ENCODE assay signal across 9 cellular contexts in the genomic region with DNA sequence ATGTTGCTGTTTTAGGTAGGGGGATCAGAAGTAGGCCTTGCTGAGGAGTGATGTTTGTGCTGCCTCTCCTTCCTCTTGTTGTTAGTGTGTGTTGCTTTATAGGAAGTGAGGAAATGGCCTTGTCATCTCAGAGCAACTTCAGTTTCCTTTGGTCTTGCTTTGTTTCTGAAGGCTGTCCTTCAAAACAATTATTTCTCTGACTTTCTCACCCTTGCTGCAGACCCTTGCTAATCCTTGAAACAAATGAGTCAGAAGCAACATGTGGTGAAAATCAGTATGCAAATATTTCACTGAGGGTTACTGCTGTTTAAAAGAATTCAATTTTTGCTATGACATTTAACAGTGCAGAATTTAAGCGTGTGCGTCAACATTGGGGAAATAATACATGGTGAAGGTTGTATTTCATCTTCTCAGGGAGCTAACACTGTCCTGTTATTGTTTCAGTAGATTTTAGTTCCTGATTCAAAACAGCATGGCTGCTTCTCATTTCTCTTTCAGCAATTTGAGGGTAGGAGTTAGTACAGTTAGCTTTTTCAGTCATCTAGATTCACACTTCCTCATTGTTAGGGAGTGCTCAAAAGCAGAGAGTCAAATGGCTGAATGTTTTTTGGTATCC. TPM values are rescaled to one million over a fixed set of nuclear protein-coding genes. Genes with fewer than 3 reads are reported as not detected.
DNase-seq lines count a peak whose midpoint lies in the region; ATAC-seq and TF ChIP-seq lines count a peak whose summit lies in the region.
"Had no signal": no experiment of that assay in that cellular context is flagged by ENCODE, and none has a peak within 500 bp of the region (broad histone marks: within the 10 kb centered on the region; RNA-seq: fewer than 3 reads in every experiment).

No MANE protein-coding gene starts in this region.

- H4K8ac ChIP-seq in mesenchymal stem cell (ENCODE audit: low read length): no peak overlapping the region

- no peak for DNase-seq in activated T-cell treated with anti-CD3 and anti-CD28 coated beads, Interleukin-2, amount 50 U/mL, for 4 hours
- DNase-seq in activated T-cell treated with anti-CD3 and anti-CD28 coated beads for 4 hours: no peak
- DNase-seq in mesenchymal stem cell: peak; percentile 29
- DNase-seq in HPDE6-E6E7 (ENCODE audit: extremely low spot score): no peak
- no peak for DNase-seq in NCI-H2029 (lab: John Stamatoyannopoulos, UW)
- DNase-seq in DMS79 treated with DMSO at 0.1 percent for 48 hours (lab: John Stamatoyannopoulos, UW): no peak

- H3K4me1 Mint-ChIP-seq in activated T-cell treated with anti-CD3 and anti-CD28 coated beads, Interleukin-2, amount 50 U/mL, for 4 hours (ENCODE audit: low read depth): peaks cover 11% of the 10 kb centered on the region

- H3K9me3 Mint-ChIP-seq in activated T-cell treated with anti-CD3 and anti-CD28 coated beads, Interleukin-2, amount 50 U/mL, for 4 hours: no peaks in the 10 kb centered on the region

- H3K27me3 ChIP-seq in SU-DHL-6 (ENCODE audit: low read length) (no peaks in the 10 kb centered on the region), mesenchymal stem cell (ENCODE audit: control insufficient read depth in 1 of 2, insufficient read depth in 1 of 2, low read length in 2 of 2) (no peaks in the 10 kb centered on the region)

- H3K9ac ChIP-seq in SU-DHL-6 (ENCODE audit: low read length): peak overlapping the region; percentile 13
- no peak overlapping the region for H3K9ac ChIP-seq in mesenchymal stem cell (ENCODE audit: low read length)

- no peak overlapping the region for H2BK12ac ChIP-seq in mesenchymal stem cell (ENCODE audit: low read length in 2 of 2)

- 70% methylated on average over 2 of the region's 2 CpGs for WGBS in mesenchymal stem cell

- peaks cover 13% of the 10 kb centered on the region; the same call in 1 of the 2 replicates for H3F3A ChIP-seq in SU-DHL-6 (ENCODE audit: insufficient read depth)

- no peak overlapping the region for H3K23ac ChIP-seq in mesenchymal stem cell (ENCODE audit: low read length in 2 of 2)

- peaks cover 9% of the 10 kb centered on the region for H3K79me1 ChIP-seq in mesenchymal stem cell (replicated peaks; ENCODE audit: low read length, poor library complexity, severe bottlenecking)

- H3K4me2 ChIP-seq in SU-DHL-6 (ENCODE audit: low read depth, low read length, poor library complexity, severe bottlenecking) (peak overlapping the region; percentile 40), mesenchymal stem cell (ENCODE audit: low read length, poor library complexity, severe bottlenecking) (no peak overlapping the region)

- peak; percentile 66 to 69 for ATAC-seq in activated T-cell treated with anti-CD3 and anti-CD28 coated beads, Interleukin-2, amount 50 U/mL, for 4 hours
- ATAC-seq in HG03039 (IDR thresholded peaks at IDR 0.05; ENCODE audit: unreplicated experiment): peak; percentile 90

- H3K36me3 ChIP-seq in SU-DHL-6 (ENCODE audit: low read length) (peaks cover 12% of the 10 kb centered on the region), mesenchymal stem cell (ENCODE audit: control insufficient read depth in 1 of 2, insufficient read depth in 2 of 2, low read depth in 1 of 2, low read length in 2 of 2) (no peaks in the 10 kb centered on the region)

- no peak overlapping the region for H4K91ac ChIP-seq in mesenchymal stem cell (ENCODE audit: low read length)

- H2AFZ ChIP-seq in SU-DHL-6 (ENCODE audit: low read depth, low read length, severe bottlenecking) (peak overlapping the region; percentile 66), mesenchymal stem cell (ENCODE audit: low read depth, low read length) (peak overlapping the region; percentile 43)

- no peak overlapping the region for H3K4me3 Mint-ChIP-seq in activated T-cell treated with anti-CD3 and anti-CD28 coated beads, Interleukin-2, amount 50 U/mL, for 4 hours

- no peak for TF ChIP-seq CTCF in SU-DHL-6 (IDR thresholded peaks at IDR 0.05; ENCODE audit: insufficient read depth, low read length, poor library complexity, severe bottlenecking)

- H2BK15ac ChIP-seq in mesenchymal stem cell (ENCODE audit: low read depth, poor library complexity, severe bottlenecking): no peak overlapping the region

- peak overlapping the region; percentile 59 for H3K27ac ChIP-seq in SU-DHL-6 (ENCODE audit: low read depth, low read length)
- peak overlapping the region; percentile 63 for H3K27ac ChIP-seq in mesenchymal stem cell (ENCODE audit: low read length, poor library complexity, severe bottlenecking)
- H3K27ac ChIP-seq: C4-2B had no signal

- H3K14ac ChIP-seq in mesenchymal stem cell (ENCODE audit: low read length in 2 of 2): no peak overlapping the region

- H3K4me3 ChIP-seq in SU-DHL-6 (ENCODE audit: insufficient read depth, low read length, poor library complexity, severe bottlenecking) (no peak overlapping the region), mesenchymal stem cell (ENCODE audit: insufficient read depth in 1 of 2, low read depth in 1 of 2, low read length in 2 of 2) (no peak overlapping the region)

- peaks cover 3% of the 10 kb centered on the region for H3K4me1 ChIP-seq in mesenchymal stem cell (ENCODE audit: control insufficient read depth, insufficient read depth, low read depth, low read length)

- no peak overlapping the region for H2BK120ac ChIP-seq in mesenchymal stem cell (ENCODE audit: low read depth, low read length)

- no peak overlapping the region for H2AK5ac ChIP-seq in mesenchymal stem cell (ENCODE audit: low read length, severe bottlenecking)

- no peak overlapping the region for H3K4ac ChIP-seq in mesenchymal stem cell (ENCODE audit: low read depth in 1 of 2, low read length in 2 of 2)

- H3K9me3 ChIP-seq in SU-DHL-6 (ENCODE audit: insufficient read depth, low read length) (no peaks in the 10 kb centered on the region), mesenchymal stem cell (ENCODE audit: control insufficient read depth, low read length) (no peaks in the 10 kb centered on the region)

- H2BK5ac ChIP-seq in mesenchymal stem cell (ENCODE audit: low read depth, low read length, poor library complexity, severe bottlenecking): no peak overlapping the region

- no peaks in the 10 kb centered on the region for H3K27me3 Mint-ChIP-seq in activated T-cell treated with anti-CD3 and anti-CD28 coated beads, Interleukin-2, amount 50 U/mL, for 4 hours (ENCODE audit: low read depth)

- peaks cover 13% of the 10 kb centered on the region; the same call in 1 of the 2 replicates for H3K79me2 ChIP-seq in SU-DHL-6 (ENCODE audit: insufficient read depth, low read length)

- H3K9me2 ChIP-seq in SU-DHL-6 (replicated peaks; ENCODE audit: insufficient read depth, low read length): no peaks in the 10 kb centered on the region

- no peaks in the 10 kb centered on the region for H4K20me1 ChIP-seq in SU-DHL-6 (ENCODE audit: low read depth, low read length)

- peaks cover 13% of the 10 kb centered on the region for H3K36me3 Mint-ChIP-seq in activated T-cell treated with anti-CD3 and anti-CD28 coated beads, Interleukin-2, amount 50 U/mL, for 4 hours (ENCODE audit: insufficient read depth)

- H3K18ac ChIP-seq in mesenchymal stem cell (ENCODE audit: low read depth in 1 of 2, low read length in 2 of 2): no peak overlapping the region

RNA-seq across cellular contexts. Expression of gene RNF144B, which starts 13.8 kb away (rescaled TPM):
- 1 to 10 TPM in 2 of 3 donors, under 1 TPM in 1; 0.61 to 1.8 (median 1.4) TPM for total RNA-seq in activated T-cell treated with anti-CD3 and anti-CD28 coated beads, Interleukin-2, amount 50 U/mL, for 4 hours
- polyA plus RNA-seq in mesenchymal stem cell (2013, experiment 1 of 2): 0.15 TPM
- 0.14 TPM for polyA plus RNA-seq in mesenchymal stem cell (2013, experiment 2 of 2)
